In the genomic region with DNA sequence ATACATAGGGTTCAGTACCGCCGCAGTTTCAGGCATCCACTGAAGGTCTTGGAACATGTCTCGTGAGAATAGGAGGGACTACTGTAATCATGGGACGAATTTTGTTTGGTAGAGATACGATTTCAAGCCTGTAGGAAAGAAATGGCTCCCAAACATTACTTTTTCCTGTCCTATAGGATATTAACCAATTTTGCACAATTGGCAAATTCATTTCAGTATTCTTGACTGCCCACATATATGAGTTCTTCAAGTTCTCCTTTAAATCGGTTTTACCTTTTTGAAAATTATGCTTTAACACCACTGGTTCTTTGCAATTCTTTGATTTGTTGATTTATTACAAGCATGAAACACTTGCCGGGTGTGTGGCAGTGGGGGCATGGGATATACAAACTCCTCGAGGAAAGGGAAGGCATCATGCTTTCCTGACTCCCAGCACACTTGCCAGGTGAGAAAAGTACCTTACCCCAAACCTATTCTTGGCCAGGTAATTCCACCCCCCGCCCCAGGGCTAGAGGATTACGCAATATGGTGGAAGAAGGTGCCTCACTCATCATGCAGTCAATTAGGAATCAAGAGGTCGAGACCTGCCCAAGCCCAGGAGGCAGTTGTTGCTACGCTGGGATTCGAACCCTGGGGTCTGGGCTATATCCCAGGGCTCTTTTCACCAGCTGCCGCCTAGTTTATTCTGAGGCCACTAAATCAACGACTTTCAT, we compare ENCODE assay signal across 8 cellular contexts. TPM values are rescaled to one million over a fixed set of nuclear protein-coding genes. Genes with fewer than 3 reads are reported as not detected.
DNase-seq lines count a peak whose midpoint lies in the region; ATAC-seq and TF ChIP-seq lines count a peak whose summit lies in the region.

No MANE protein-coding gene starts in this region.

- H3K79me1 ChIP-seq in trophoblast cell (ENCODE audit: low read length), result peaks cover 6% of the 10 kb centered on the region

- H3K4me2 ChIP-seq in trophoblast cell (ENCODE audit: low read length), result peak overlapping the region; percentile 73

- no peak overlapping the region for H3K9ac ChIP-seq in trophoblast cell (ENCODE audit: low read length)

- H3K14ac ChIP-seq in trophoblast cell (ENCODE audit: low read length), result peak overlapping the region; percentile 4

- H3K18ac ChIP-seq in trophoblast cell (ENCODE audit: low read length), result peak overlapping the region; percentile 33

- H3K4me1 ChIP-seq in trophoblast cell (ENCODE audit: control insufficient read depth in 1 of 2, insufficient read depth in 2 of 2, low read length in 2 of 2), result peaks cover 6 to 8% of the 10 kb centered on the region in 2 experiments

- H3K23ac ChIP-seq in trophoblast cell (ENCODE audit: low read length), result no peak overlapping the region

- peak overlapping the region; percentile 92 for H2AFZ ChIP-seq in trophoblast cell (ENCODE audit: insufficient read depth, low read length, poor library complexity)

- no peak overlapping the region for H3K27ac ChIP-seq in trophoblast cell (ENCODE audit: low read depth, low read length)

- H2AK5ac ChIP-seq in trophoblast cell (ENCODE audit: low read length), result no peak overlapping the region

- H4K91ac ChIP-seq in trophoblast cell (ENCODE audit: low read depth, low read length), result peak overlapping the region; percentile 84

- ATAC-seq in activated CD4-positive, CD25-positive, alpha-beta regulatory T cell treated with anti-CD3 and anti-CD28 coated beads, Interleukin-2, amount 50 U/mL, for 24 hours, result peak; percentile 5 to 7

- no peak overlapping the region for H2BK12ac ChIP-seq in trophoblast cell (ENCODE audit: low read length)

- peak overlapping the region; percentile 88 for H4K8ac ChIP-seq in trophoblast cell (ENCODE audit: low read depth, low read length)

- no peak overlapping the region for H2BK5ac ChIP-seq in trophoblast cell (ENCODE audit: low read depth, low read length, poor library complexity)

- peak overlapping the region; percentile 97 for H3K4me3 ChIP-seq in MG63
- peak overlapping the region; percentile 98 for H3K4me3 ChIP-seq in epithelial cell of esophagus (ENCODE audit: low read length)
- H3K4me3 ChIP-seq in trophoblast cell (ENCODE audit: low read depth, low read length), result peak overlapping the region; percentile 60

- peak overlapping the region; percentile 85 for H4K12ac ChIP-seq in trophoblast cell (ENCODE audit: low read depth, low read length)

- H3K36me3 ChIP-seq in MG63, result peaks cover 4% of the 10 kb centered on the region; the same call in 1 of the 2 replicates
- H3K36me3 ChIP-seq in trophoblast cell (ENCODE audit: control insufficient read depth in 1 of 2, insufficient read depth in 2 of 2, low read length in 2 of 2), result peaks cover 0 to 3% of the 10 kb centered on the region in 2 experiments

- no CpG with 5 or more reads among the region's 15 CpGs for WGBS in trophoblast cell (ENCODE audit: extremely low coverage, insufficient coverage, insufficient read length)

- H3K9me3 ChIP-seq in MG63, result no peaks in the 10 kb centered on the region
- no peaks in the 10 kb centered on the region for H3K9me3 ChIP-seq in trophoblast cell (ENCODE audit: insufficient read depth, low read depth, low read length)

- no peak for DNase-seq in activated CD4-positive, CD25-positive, alpha-beta regulatory T cell treated with anti-CD3 and anti-CD28 coated beads, Interleukin-2, amount 50 U/mL, for 72 hours
- DNase-seq in MG63, result no peak
- DNase-seq in epithelial cell of esophagus (ENCODE audit: low read depth), result peak; percentile 68
- peak; percentile 65 to 72 for DNase-seq in trophoblast cell
- no peak for DNase-seq in MV-4-11 (lab: John Stamatoyannopoulos, UW)
- no peak for DNase-seq in NK-92 (lab: John Stamatoyannopoulos, UW; ENCODE audit: unreplicated experiment)
- DNase-seq in activated CD4-positive, alpha-beta T cell treated with anti-CD3 and anti-CD28 coated beads, Interleukin-2, amount 50 U/mL, for 1 hour, result no peak

- H3K27me3 ChIP-seq in MG63, result no peaks in the 10 kb centered on the region
- no peaks in the 10 kb centered on the region for H3K27me3 ChIP-seq in trophoblast cell (ENCODE audit: insufficient read depth, low read length)

- H3K79me2 ChIP-seq in trophoblast cell (ENCODE audit: control insufficient read depth, insufficient read depth, low read length, poor library complexity), result peaks cover 4% of the 10 kb centered on the region

- H3K4ac ChIP-seq in trophoblast cell (ENCODE audit: low read depth, low read length), result no peak overlapping the region

- peak overlapping the region; percentile 20 for H2BK120ac ChIP-seq in trophoblast cell (ENCODE audit: insufficient read depth, low read length, poor library complexity)

- TF ChIP-seq CTCF in epithelial cell of esophagus (IDR thresholded peaks at IDR 0.05; ENCODE audit: insufficient read depth, low read depth, low read length, missing control alignments), result no peak

RNA-seq across cellular contexts. Expression of gene LARS2, which starts 0.6 kb away (rescaled TPM):
- total RNA-seq in MG63 (2014; rRNA removed; shearing (Covaris generic); ENCODE audit: low replicate concordance), result 6.2 and 6.4 TPM in 2 replicates
- 9.3 and 9.5 TPM in 2 replicates for polyA plus RNA-seq in trophoblast cell (2013)

Comparison
In these comparisons a context has a peak if more than half of its experiments do, and no peak if none do; other contexts are left out.
1. DNase-seq: peak in epithelial cell of esophagus (single experiment) and trophoblast cell (2 of 2); none in activated CD4-positive, CD25-positive, alpha-beta regulatory T cell treated with anti-CD3 and anti-CD28 coated beads, Interleukin-2, amount 50 U/mL, for 72 hours (single experiment), MG63 (single experiment), MV-4-11 (single experiment), NK-92 (single experiment) and activated CD4-positive, alpha-beta T cell treated with anti-CD3 and anti-CD28 coated beads, Interleukin-2, amount 50 U/mL, for 1 hour (single experiment).
2. Peak in every context shown above with its lines, with median percentiles within 50 percentile points of each other: H3K4me3 ChIP-seq.